In genomic region chr9:131410051-131410491, GRCh38 we compare ENCODE assay signal across 10 cellular contexts. TPM values are rescaled to one million over a fixed set of nuclear protein-coding genes. Genes with fewer than 3 reads are reported as not detected.
DNase-seq lines count a peak whose midpoint lies in the region; ATAC-seq and TF ChIP-seq lines count a peak whose summit lies in the region.
"Had no signal": no experiment of that assay in that cellular context is flagged by ENCODE, and none has a peak within 500 bp of the region (broad histone marks: within the 10 kb centered on the region; RNA-seq: fewer than 3 reads in every experiment).

No MANE protein-coding gene starts in this region.

- peak overlapping the region in 3 of 5 donors; percentile 49 to 82 (median 79) for H3K27ac ChIP-seq in stomach

- TF ChIP-seq EP300 in stomach (IDR thresholded peaks at IDR 0.05), result no peak

- 44 to 55% (median 47%) methylated on average over 7 of the region's 7 CpGs for WGBS in stomach, 5 donors

- H3K27me3 ChIP-seq in stomach, result no peaks in the 10 kb centered on the region
- H3K27me3 ChIP-seq: tibial artery had no signal

- TF ChIP-seq CTCF in fibroblast of pulmonary artery (IDR thresholded peaks at IDR 0.05; ENCODE audit: low read length, missing control alignments), result no peak
- TF ChIP-seq CTCF in stomach (IDR thresholded peaks at IDR 0.05), result no peak

- ATAC-seq in GM18519 (IDR thresholded peaks at IDR 0.05; ENCODE audit: low FRiP score, unreplicated experiment) (no peak), SK-N-SH treated with all-trans-retinoic acid at 6 μM for 48 hours (no peak)

- H3K4me1 ChIP-seq in stomach, result peaks cover 62 to 99% (median 83%) of the 10 kb centered on the region in 4 donors

- intact Hi-C loops in stomach (cut with DNase I; ENCODE audit: low total_unique reads), result no loop called here

- H3K4me3 ChIP-seq in fibroblast of pulmonary artery (replicated peaks; ENCODE audit: low read depth, low read length), result no peak overlapping the region
- H3K4me3 ChIP-seq in stomach, result no peak overlapping the region
- H3K4me3 ChIP-seq: tibial artery had no signal

- DNase-seq in activated T-cell treated with anti-CD3 and anti-CD28 coated beads, Interleukin-2, amount 50 U/mL, for 1 hour, result peak; percentile 37
- DNase-seq in activated T-cell treated with anti-CD3 and anti-CD28 coated beads for 4 hours, result no peak
- DNase-seq in T-helper 9 cell, result peak; percentile 11
- peak; percentile 46 for DNase-seq in fibroblast of pulmonary artery (ENCODE audit: low read depth)
- no peak for DNase-seq in stomach
- no peak for DNase-seq in hepatic stellate cell (ENCODE audit: low spot score)
- DNase-seq: NCI-H345, tibial artery had no signal

- TF ChIP-seq POLR2A in stomach (IDR thresholded peaks at IDR 0.05), result no peak

- H3K9me3 ChIP-seq in stomach, result no peaks in the 10 kb centered on the region
- H3K9me3 ChIP-seq: tibial artery had no signal

- H3K36me3 ChIP-seq in stomach, result peaks cover 0 to 3% (median 0%) of the 10 kb centered on the region in 4 donors
- H3K36me3 ChIP-seq: tibial artery had no signal

TF ChIP-seq in SK-N-SH treated with all-trans-retinoic acid at 6 μM for 48 hours, 23 proteins besides CTCF, POLR2A, EP300 and RAD21:
- TF ChIP-seq ZFP30 (CRISPR knock-in tag; IDR thresholded peaks at IDR 0.05) (no peak), ZNF565 (CRISPR knock-in tag; conservative IDR thresholded peaks at IDR 0.05; ENCODE audit: low read depth) (no peak), ISL1 (CRISPR knock-in tag; IDR thresholded peaks at IDR 0.05) (no peak), ESRRG (CRISPR knock-in tag; IDR thresholded peaks at IDR 0.05) (no peak), TOX (CRISPR knock-in tag; IDR thresholded peaks at IDR 0.05; ENCODE audit: borderline replicate concordance) (no peak), RARB (CRISPR knock-in tag; IDR thresholded peaks at IDR 0.05) (no peak), ZC3H10 (CRISPR knock-in tag; IDR thresholded peaks at IDR 0.05) (no peak), POU6F1 (CRISPR knock-in tag; IDR thresholded peaks at IDR 0.05; ENCODE audit: borderline replicate concordance, low read depth) (no peak), PPARA (CRISPR knock-in tag; IDR thresholded peaks at IDR 0.05; ENCODE audit: borderline replicate concordance) (no peak), ZNF70 (CRISPR knock-in tag; IDR thresholded peaks at IDR 0.05) (no peak), PATZ1 (CRISPR knock-in tag; IDR thresholded peaks at IDR 0.05; ENCODE audit: borderline replicate concordance) (no peak), CSDC2 (CRISPR knock-in tag; IDR thresholded peaks at IDR 0.05) (no peak)
TF ChIP-seq in SK-N-SH treated with all-trans-retinoic acid at 6 μM for 48 hours: peak in this region for 0.

RNA-seq across cellular contexts. Expression of gene PRRC2B, which starts 16.2 kb away (rescaled TPM):
- 100 to 1,000 TPM in 3 of 5 donors, 10 to 100 TPM in 2; 70.6 to 251 (median 135) TPM for total RNA-seq in stomach
- 10 to 100 TPM; 26.3 to 36.4 (median 30.5) TPM for polyA plus RNA-seq in stomach

Comparison
In these comparisons a context has a peak if more than half of its experiments do, and no peak if none do; other contexts are left out.
1. DNase-seq: peak in activated T-cell treated with anti-CD3 and anti-CD28 coated beads, Interleukin-2, amount 50 U/mL, for 1 hour (single experiment), T-helper 9 cell (single experiment) and fibroblast of pulmonary artery (single experiment); none in activated T-cell treated with anti-CD3 and anti-CD28 coated beads for 4 hours (single experiment), stomach (single experiment) and hepatic stellate cell (single experiment).